ENCODE assay signal across 15 cellular contexts in the genomic region with DNA sequence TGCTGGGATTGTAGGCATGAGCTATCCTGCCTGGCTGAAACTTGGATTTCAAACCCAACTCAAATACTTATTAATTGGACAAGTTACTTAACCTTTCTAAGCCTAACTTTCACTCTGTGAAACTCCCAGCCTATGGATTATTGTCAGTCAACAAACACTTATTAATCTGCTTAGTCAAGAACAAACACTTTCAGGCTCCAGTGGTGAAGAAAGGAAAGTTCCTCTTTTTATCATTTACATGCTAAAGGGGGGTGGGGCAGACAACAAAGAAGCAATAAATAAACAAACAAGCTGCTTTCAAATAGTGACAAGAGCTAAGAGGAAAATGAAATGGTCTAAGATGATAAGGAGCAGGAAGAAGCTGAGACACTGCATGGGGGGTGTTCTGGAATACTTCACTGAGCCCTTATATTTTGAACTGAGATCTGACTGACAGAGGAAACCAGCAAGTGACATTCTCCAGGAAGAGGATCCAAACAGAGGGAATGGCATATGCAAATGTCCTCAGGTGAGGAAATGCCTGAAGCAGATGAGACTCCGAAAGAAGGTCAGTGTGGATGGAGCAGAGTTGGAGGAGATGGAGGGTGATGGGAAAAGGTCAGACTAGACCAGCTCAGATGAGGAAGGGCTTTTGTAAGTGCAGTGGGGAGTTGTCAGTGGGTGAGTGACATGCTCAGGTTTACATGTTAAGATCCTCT.
"Had no signal": no experiment of that assay in that cellular context is flagged by ENCODE, and none has a peak within 500 bp of the region (broad histone marks: within the 10 kb centered on the region; RNA-seq: fewer than 3 reads in every experiment).

No MANE protein-coding gene starts in this region.

- H3K27ac ChIP-seq: body of pancreas, spleen had no signal

- H3K4me3 ChIP-seq: body of pancreas, spleen, transverse colon had no signal

- H3K27ac Mint-ChIP-seq: activated naive CD4-positive, alpha-beta T cell treated with anti-CD3 and anti-CD28 coated beads, Interleukin-2, amount 50 U/mL, for 24 hours; nephron; stimulated activated naive B cell treated with anti-CD40 and anti-IgM and Interleukin-4, amounts not matched to agents 10 μg/mL and 1 μg/mL and 100 μg/mL, for 72 hours had no signal

- ATAC-seq: body of pancreas; effector memory CD8-positive, alpha-beta T cell; sciatic nerve; stimulated activated naive B cell treated with anti-CD40 and anti-IgM and Interleukin-4, amounts not matched to agents 10 μg/mL and 1 μg/mL and 100 μg/mL, for 72 hours had no signal

- H3K36me3 ChIP-seq: transverse colon had no signal

- H3K27me3 Mint-ChIP-seq: activated naive CD4-positive, alpha-beta T cell treated with anti-CD3 and anti-CD28 coated beads, Interleukin-2, amount 50 U/mL, for 24 hours; central memory CD8-positive, alpha-beta T cell; effector memory CD8-positive, alpha-beta T cell; stimulated activated naive B cell treated with anti-CD40 and anti-IgM and Interleukin-4, amounts not matched to agents 10 μg/mL and 1 μg/mL and 100 μg/mL, for 72 hours had no signal

- H3K9me3 ChIP-seq: body of pancreas, spleen, transverse colon had no signal

- H3K4me1 Mint-ChIP-seq: nephron had no signal

- H3K4me3 Mint-ChIP-seq: activated naive CD4-positive, alpha-beta T cell treated with anti-CD3 and anti-CD28 coated beads, Interleukin-2, amount 50 U/mL, for 24 hours; central memory CD8-positive, alpha-beta T cell; effector memory CD8-positive, alpha-beta T cell; nephron; stimulated activated naive B cell treated with anti-CD40 and anti-IgM and Interleukin-4, amounts not matched to agents 10 μg/mL and 1 μg/mL and 100 μg/mL, for 72 hours had no signal

- H3K9me3 Mint-ChIP-seq: activated naive CD4-positive, alpha-beta T cell treated with anti-CD3 and anti-CD28 coated beads, Interleukin-2, amount 50 U/mL, for 24 hours; central memory CD8-positive, alpha-beta T cell; effector memory CD8-positive, alpha-beta T cell; nephron had no signal

- H3K4me1 ChIP-seq: body of pancreas had no signal

- H3K27me3 ChIP-seq: body of pancreas, spleen, transverse colon had no signal

- DNase-seq: activated CD4-positive, alpha-beta T cell treated with anti-CD3 and anti-CD28 coated beads for 48 hours; activated effector memory CD4-positive, alpha-beta T cell treated with Interleukin-2 at 50 U/mL for 16 hours; activated T-cell treated with anti-CD3 and anti-CD28 coated beads, Interleukin-2, amount 50 U/mL, for 1 hour; amniotic stem cell; body of pancreas; effector memory CD8-positive, alpha-beta T cell; mammary epithelial cell; spleen; stimulated activated CD4-positive, alpha-beta T cell treated with anti-CD3 and anti-CD28 coated beads, Interleukin-1b, Interleukin-23, amount 100 ng/mL, for 48 hours; stimulated activated naive B cell treated with anti-CD40 and anti-IgM and Interleukin-4, amounts not matched to agents 10 μg/mL and 1 μg/mL and 100 μg/mL, for 72 hours; transverse colon had no signal
